Comparison of ENCODE assay signal across 9 cellular contexts in the genomic region with DNA sequence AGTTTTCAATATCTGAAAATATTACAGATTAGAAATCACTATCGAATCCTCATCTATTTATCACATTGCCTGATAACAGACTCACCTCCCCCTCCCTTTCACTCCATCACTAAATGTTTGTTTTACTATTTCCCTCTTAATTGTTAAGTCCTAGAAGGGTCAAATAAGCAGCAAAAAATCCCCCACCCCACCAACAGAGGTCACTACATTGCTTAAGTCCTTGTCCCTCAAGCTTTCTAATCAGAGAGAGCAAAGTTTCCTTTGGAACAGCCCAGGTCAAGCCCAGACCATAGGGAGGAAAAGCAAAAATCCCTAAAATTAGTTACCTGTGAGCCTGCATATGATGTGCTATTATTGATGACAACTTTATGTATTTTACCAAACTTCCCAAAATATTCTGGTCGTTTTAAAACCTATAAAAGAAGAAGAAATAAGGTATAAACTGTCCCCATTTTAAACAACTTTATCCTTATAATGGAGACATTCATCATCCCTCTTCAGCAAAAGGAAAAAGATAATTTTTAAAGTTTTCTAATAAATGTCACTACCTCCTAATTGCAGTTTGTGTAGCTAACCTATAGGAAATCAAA.
A peak's percentile ranks its signal among the peaks of the same experiment; 100 is the strongest.
DNase-seq lines count a peak whose midpoint lies in the region; ATAC-seq and TF ChIP-seq lines count a peak whose summit lies in the region.
"Had no signal": no experiment of that assay in that cellular context is flagged by ENCODE, and none has a peak within 500 bp of the region (broad histone marks: within the 10 kb centered on the region; RNA-seq: fewer than 3 reads in every experiment).

No MANE protein-coding gene starts in this region.

- H3K36me3 Mint-ChIP-seq in neural crest cell (ENCODE audit: low read depth), result no peaks in the 10 kb centered on the region

- H3K27ac Mint-ChIP-seq in neural crest cell (ENCODE audit: unreplicated experiment), result no peak overlapping the region
- H3K27ac Mint-ChIP-seq: stimulated activated effector memory CD8-positive, alpha-beta T cell treated with anti-CD3 and anti-CD28 coated beads, Interleukin-12 subunit alpha, Interleukin-12 subunit beta, amount 100 ng/mL, for 72 hours had no signal

- no peak for ATAC-seq in GM19035 (IDR thresholded peaks at IDR 0.05; ENCODE audit: unreplicated experiment)
- ATAC-seq: stimulated activated effector memory CD8-positive, alpha-beta T cell treated with anti-CD3 and anti-CD28 coated beads, Interleukin-12 subunit alpha, Interleukin-12 subunit beta, amount 100 ng/mL, for 72 hours had no signal

- no peaks in the 10 kb centered on the region for H3K27me3 Mint-ChIP-seq in neural crest cell (ENCODE audit: low read depth)

- no peak overlapping the region for H3K4me3 Mint-ChIP-seq in neural crest cell
- H3K4me3 Mint-ChIP-seq: stimulated activated effector memory CD8-positive, alpha-beta T cell treated with anti-CD3 and anti-CD28 coated beads, Interleukin-12 subunit alpha, Interleukin-12 subunit beta, amount 100 ng/mL, for 72 hours had no signal

- peak; percentile 28 for DNase-seq in NCI-H2196 (lab: John Stamatoyannopoulos, UW; ENCODE audit: unreplicated experiment)
- DNase-seq in NCI-H2196 treated with DMSO at 0.1 percent for 48 hours (lab: John Stamatoyannopoulos, UW; ENCODE audit: unreplicated experiment), result no peak
- peak; percentile 17 for DNase-seq in HK-2 (ENCODE audit: unreplicated experiment)
- DNase-seq in RKO (ENCODE audit: low spot score), result peak; percentile 86
- DNase-seq in dermis microvascular lymphatic vessel endothelial cell (ENCODE audit: low read depth in 2 of 2), result peak; percentile 50 to 76
- peak; percentile 2 for DNase-seq in neural crest cell (ENCODE audit: low read depth, low spot score)
- no peak for DNase-seq in anterior cingulate cortex (lab: John Stamatoyannopoulos, UW)

- no peaks in the 10 kb centered on the region for H3K9me3 Mint-ChIP-seq in neural crest cell
- H3K9me3 Mint-ChIP-seq: stimulated activated effector memory CD8-positive, alpha-beta T cell treated with anti-CD3 and anti-CD28 coated beads, Interleukin-12 subunit alpha, Interleukin-12 subunit beta, amount 100 ng/mL, for 72 hours had no signal

- H3K4me1 Mint-ChIP-seq in neural crest cell, result no peaks in the 10 kb centered on the region

- peak; percentile 63 for TF ChIP-seq CTCF in neural crest cell (conservative IDR thresholded peaks at IDR 0.05)

Comparison
In these comparisons a context has a peak if more than half of its experiments do, and no peak if none do; other contexts are left out.
1. DNase-seq: peak in NCI-H2196 (single experiment), HK-2 (single experiment), RKO (single experiment), dermis microvascular lymphatic vessel endothelial cell (2 of 2) and neural crest cell (single experiment); none in NCI-H2196 treated with DMSO at 0.1 percent for 48 hours (single experiment) and anterior cingulate cortex (0 of 58).